19 cellular contexts compared by ENCODE assay signal in genomic region chr3:141930801-141931200, GRCh38. TPM values are rescaled to one million over a fixed set of nuclear protein-coding genes. Genes with fewer than 3 reads are reported as not detected.
DNase-seq lines count a peak whose midpoint lies in the region; ATAC-seq, FAIRE-seq and TF ChIP-seq lines count a peak whose summit lies in the region.
"Had no signal": no experiment of that assay in that cellular context is flagged by ENCODE, and none has a peak within 500 bp of the region (broad histone marks: within the 10 kb centered on the region; RNA-seq: fewer than 3 reads in every experiment).

No MANE protein-coding gene starts in this region.

- FAIRE-seq in H54 (lab: Jason Lieb, UNC): no peak
- FAIRE-seq: A549, HepG2 had no signal

- DNase-seq in Right ventricle myocardium inferior (ENCODE audit: missing footprints) (no peak), cardiac septum (ENCODE audit: low spot score) (no peak), ecto neural progenitor cell (ENCODE audit: low spot score) (peak; percentile 26), sigmoid colon (peak; percentile 49), putamen (ENCODE audit: low spot score) (no peak), H54 (ENCODE audit: insufficient read length, low spot score) (no peak)
- DNase-seq: CD4-positive, alpha-beta T cell; DMS153; GF-D8; H7; HFFc6; KG1; NCI-H1105 treated with DMSO at 0.1 percent for 48 hours; NCI-H1694; NCI-H748 treated with DMSO at 0.1 percent for 48 hours; SIG-M5 had no signal

- H3K9me3 ChIP-seq in sigmoid colon: no peaks in the 10 kb centered on the region
- H3K9me3 ChIP-seq: A549 had no signal

- H3K4me3 ChIP-seq in sigmoid colon: no peak overlapping the region
- H3K4me3 ChIP-seq: A549 had no signal

- no peaks in the 10 kb centered on the region for H3K4me1 ChIP-seq in sigmoid colon
- H3K4me1 ChIP-seq: A549 had no signal

- no peaks in the 10 kb centered on the region for H3K27me3 ChIP-seq in sigmoid colon

- no peak for TF ChIP-seq EP300 in sigmoid colon (IDR thresholded peaks at IDR 0.05)

- intact Hi-C loops in Right ventricle myocardium inferior (cut with DNase I) (no loop called here), cardiac septum (cut with DNase I) (no loop called here), sigmoid colon (cut with DNase I) (no loop called here)

- ATAC-seq in Right ventricle myocardium inferior (peak; percentile 17), GM21786 (IDR thresholded peaks at IDR 0.05; ENCODE audit: unreplicated experiment) (no peak)
- ATAC-seq: A549, HepG2 had no signal

- WGBS in sigmoid colon, 2 donors: 95 to 96% methylated on average over 4 of the region's 4 CpGs

- H3K27ac ChIP-seq in sigmoid colon: no peak overlapping the region
- H3K27ac ChIP-seq: A549 had no signal

- H3K36me3 ChIP-seq in sigmoid colon: peaks cover 0 to 5% (median under 1%) of the 10 kb centered on the region in 4 donors

- no peak for TF ChIP-seq CTCF in sigmoid colon (IDR thresholded peaks at IDR 0.05)

- TF ChIP-seq POLR2A in sigmoid colon (IDR thresholded peaks at IDR 0.05): no peak
- no peak for TF ChIP-seq POLR2A in H54 (IDR thresholded peaks at IDR 0.05; ENCODE audit: low read depth, low read length)

RNA-seq across cellular contexts. Expression of gene ATP1B3, which starts 54.4 kb away (rescaled TPM):
- total RNA-seq in Right ventricle myocardium inferior (39.7 TPM), cardiac septum (60.3 TPM), sigmoid colon (10 to 100 TPM; 29.9 to 69.5 (median 42.5) TPM)
- 100 to 1,000 TPM; 105 to 235 (median 117) TPM for polyA plus RNA-seq in sigmoid colon

Comparison
In these comparisons a context has a peak if more than half of its experiments do, and no peak if none do; other contexts are left out.
1. DNase-seq: peak in ecto neural progenitor cell (single experiment) and sigmoid colon (single experiment); none in Right ventricle myocardium inferior (single experiment), cardiac septum (single experiment), putamen (single experiment) and H54 (single experiment).